Comparison of ENCODE assay signal across 24 cellular contexts in genomic region chr22:24529898-24530297, GRCh38. TPM values are rescaled to one million over a fixed set of nuclear protein-coding genes. Genes with fewer than 3 reads are reported as not detected.
"Had no signal": no experiment of that assay in that cellular context is flagged by ENCODE, and none has a peak within 500 bp of the region (broad histone marks: within the 10 kb centered on the region; RNA-seq: fewer than 3 reads in every experiment).

No MANE protein-coding gene starts in this region.

- ATAC-seq: activated CD8-positive, alpha-beta memory T cell treated with anti-CD3 and anti-CD28 coated beads, Interleukin-2, amount 10 ng/mL, durations not matched to agents 7 days and 5 days; activated naive CD4-positive, alpha-beta T cell treated with anti-CD3 and anti-CD28 coated beads, Interleukin-2, amount 50 U/mL, for 72 hours; T-cell had no signal

- H3K36me3 Mint-ChIP-seq: activated CD8-positive, alpha-beta memory T cell treated with anti-CD3 and anti-CD28 coated beads, Interleukin-2, amount 10 ng/mL, durations not matched to agents 7 days and 5 days; activated naive CD4-positive, alpha-beta T cell treated with anti-CD3 and anti-CD28 coated beads, Interleukin-2, amount 50 U/mL, for 72 hours; brain; T-cell had no signal

- H3K27ac Mint-ChIP-seq: activated CD8-positive, alpha-beta memory T cell treated with anti-CD3 and anti-CD28 coated beads, Interleukin-2, amount 10 ng/mL, durations not matched to agents 7 days and 5 days; activated naive CD4-positive, alpha-beta T cell treated with anti-CD3 and anti-CD28 coated beads, Interleukin-2, amount 50 U/mL, for 72 hours; activated T-cell treated with anti-CD3 and anti-CD28 coated beads, Interleukin-2, amount 50 U/mL, for 24 hours; activated T-helper 1 cell treated with anti-CD3 and anti-CD28 coated beads, Interleukin-12 subunit alpha, Interleukin-12 subunit beta, Interleukin-2, Interleukin-4 antibody, amounts not matched to agents 30 ng/mL and 10 ng/mL and 1 ng/mL, durations not matched to agents 14 hours and 24 hours and 36 hours; brain; T-cell had no signal

- DNase-seq: activated CD4-positive, alpha-beta T cell treated with anti-CD3 and anti-CD28 coated beads for 4 hours; activated CD4-positive, alpha-beta T cell treated with anti-CD3 and anti-CD28 coated beads, Interleukin-2, amount 50 U/mL, for 4 hours; activated CD8-positive, alpha-beta memory T cell treated with anti-CD3 and anti-CD28 coated beads, Interleukin-2, amount 10 ng/mL, durations not matched to agents 7 days and 5 days; activated effector memory CD4-positive, alpha-beta T cell treated with anti-CD3 and anti-CD28 coated beads, Interleukin-2, amount 50 U/mL, for 16 hours; activated naive CD4-positive, alpha-beta T cell treated with Interleukin-2 at 50 U/mL for 16 hours; activated T-cell treated with anti-CD3 and anti-CD28 coated beads, Interleukin-2, amount 50 U/mL, for 24 hours; amygdala; KG1; NCI-H146; NCI-H187 treated with DMSO at 0.1 percent for 48 hours; NCI-H2081 treated with DMSO at 0.1 percent for 48 hours; NCI-H446; NCI-H524; SIG-M5; T-cell; T-helper 2 cell; T1000; WERI-Rb-1 had no signal

- H3K4me1 Mint-ChIP-seq: brain had no signal

- H3K4me3 Mint-ChIP-seq: activated CD8-positive, alpha-beta memory T cell treated with anti-CD3 and anti-CD28 coated beads, Interleukin-2, amount 10 ng/mL, durations not matched to agents 7 days and 5 days; activated T-cell treated with anti-CD3 and anti-CD28 coated beads, Interleukin-2, amount 50 U/mL, for 24 hours; activated T-helper 1 cell treated with anti-CD3 and anti-CD28 coated beads, Interleukin-12 subunit alpha, Interleukin-12 subunit beta, Interleukin-2, Interleukin-4 antibody, amounts not matched to agents 30 ng/mL and 10 ng/mL and 1 ng/mL, durations not matched to agents 14 hours and 24 hours and 36 hours; brain; central memory CD8-positive, alpha-beta T cell; T-cell had no signal

- H3K36me3 ChIP-seq: WERI-Rb-1 had no signal

- H3K9me3 Mint-ChIP-seq: activated naive CD4-positive, alpha-beta T cell treated with anti-CD3 and anti-CD28 coated beads, Interleukin-2, amount 50 U/mL, for 72 hours; activated T-cell treated with anti-CD3 and anti-CD28 coated beads, Interleukin-2, amount 50 U/mL, for 24 hours; activated T-helper 1 cell treated with anti-CD3 and anti-CD28 coated beads, Interleukin-12 subunit alpha, Interleukin-12 subunit beta, Interleukin-2, Interleukin-4 antibody, amounts not matched to agents 30 ng/mL and 10 ng/mL and 1 ng/mL, durations not matched to agents 14 hours and 24 hours and 36 hours; brain; central memory CD8-positive, alpha-beta T cell; T-cell had no signal

- H3K27ac ChIP-seq: WERI-Rb-1 had no signal

- H3K27me3 Mint-ChIP-seq: activated T-cell treated with anti-CD3 and anti-CD28 coated beads, Interleukin-2, amount 50 U/mL, for 24 hours; central memory CD8-positive, alpha-beta T cell; T-cell had no signal

RNA-seq across cellular contexts. Expression of gene UPB1, which starts 34.8 kb away (rescaled TPM):
- total RNA-seq: LHCN-M2, MCF 10A had no signal
